24 cellular contexts compared by ENCODE assay signal in genomic region chr6:122122202-122122601, GRCh38.
"Had no signal": no experiment of that assay in that cellular context is flagged by ENCODE, and none has a peak within 500 bp of the region (broad histone marks: within the 10 kb centered on the region; RNA-seq: fewer than 3 reads in every experiment).

No MANE protein-coding gene starts in this region.

- H3K79me2 ChIP-seq: hepatocyte, parathyroid adenoma had no signal

- H3K27ac Mint-ChIP-seq: naive B cell; natural killer cell treated with Interleukin-12 subunit alpha and Interleukin-12 subunit beta and Interleukin-15 and Interleukin-18, amount 100 ng/mL, for 72 hours; stimulated activated naive B cell treated with anti-CD40 and anti-IgM and Interleukin-4, amounts not matched to agents 10 μg/mL and 1 μg/mL and 100 μg/mL, for 72 hours had no signal

- DNase-seq: heart right ventricle; kidney; left colon; left ventricle myocardium inferior; mammary epithelial cell; mesenchymal stem cell; naive B cell; nucleus accumbens; psoas muscle; right lobe of liver; stimulated activated CD4-positive, alpha-beta T cell treated with anti-CD3 and anti-CD28 coated beads, Interleukin-1b, Interleukin-23, amount 100 ng/mL, for 48 hours; stimulated activated CD4-positive, alpha-beta T cell treated with anti-CD3 and anti-CD28 coated beads, Interleukin-4, amount 100 ng/mL, for 1 hour; stimulated activated naive B cell treated with anti-CD40 and anti-IgM and Interleukin-4, amounts not matched to agents 10 μg/mL and 1 μg/mL and 100 μg/mL, for 72 hours; stimulated activated naive CD8-positive, alpha-beta T cell treated with anti-CD3 and anti-CD28 coated beads, Interleukin-15, Interleukin-2, amounts not matched to agents 100 U/mL and 50 U/mL, for 24 hours; tibial artery; upper lobe of right lung had no signal

- H3K27me3 Mint-ChIP-seq: naive B cell; natural killer cell treated with Interleukin-12 subunit alpha and Interleukin-12 subunit beta and Interleukin-15 and Interleukin-18, amount 100 ng/mL, for 72 hours; stimulated activated naive B cell treated with anti-CD40 and anti-IgM and Interleukin-4, amounts not matched to agents 10 μg/mL and 1 μg/mL and 100 μg/mL, for 72 hours had no signal

- H3K4me3 ChIP-seq: heart right ventricle, hepatocyte, left ventricle myocardium inferior, psoas muscle, right atrium auricular region, right lobe of liver, smooth muscle cell, suprapubic skin, thoracic aorta, tibial artery, upper lobe of right lung had no signal

- H3K4me3 Mint-ChIP-seq: naive B cell; natural killer cell treated with Interleukin-12 subunit alpha and Interleukin-12 subunit beta and Interleukin-15 and Interleukin-18, amount 100 ng/mL, for 72 hours; neural crest cell; stimulated activated naive B cell treated with anti-CD40 and anti-IgM and Interleukin-4, amounts not matched to agents 10 μg/mL and 1 μg/mL and 100 μg/mL, for 72 hours had no signal

- H3K9me3 Mint-ChIP-seq: neural crest cell had no signal

- H3K4me1 Mint-ChIP-seq: naive B cell; neural crest cell; stimulated activated naive B cell treated with anti-CD40 and anti-IgM and Interleukin-4, amounts not matched to agents 10 μg/mL and 1 μg/mL and 100 μg/mL, for 72 hours had no signal

- H3K4me1 ChIP-seq: parathyroid adenoma, right atrium auricular region, right lobe of liver, tibial artery, upper lobe of right lung had no signal

- H3K27me3 ChIP-seq: heart right ventricle, hepatocyte, right atrium auricular region, right lobe of liver, suprapubic skin, tibial artery, upper lobe of right lung had no signal

- H3K27ac ChIP-seq: heart right ventricle, hepatocyte, left ventricle myocardium inferior, parathyroid adenoma, psoas muscle, right atrium auricular region, right lobe of liver, suprapubic skin, thoracic aorta, tibial artery, upper lobe of right lung had no signal

- H3K36me3 Mint-ChIP-seq: naive B cell; natural killer cell treated with Interleukin-12 subunit alpha and Interleukin-12 subunit beta and Interleukin-15 and Interleukin-18, amount 100 ng/mL, for 72 hours; stimulated activated naive B cell treated with anti-CD40 and anti-IgM and Interleukin-4, amounts not matched to agents 10 μg/mL and 1 μg/mL and 100 μg/mL, for 72 hours had no signal

- H3K4me2 ChIP-seq: hepatocyte, smooth muscle cell had no signal

- ATAC-seq: heart right ventricle; left colon; natural killer cell treated with Interleukin-12 subunit alpha and Interleukin-12 subunit beta and Interleukin-15 and Interleukin-18, amount 100 ng/mL, for 72 hours; psoas muscle; right lobe of liver; stimulated activated naive B cell treated with anti-CD40 and anti-IgM and Interleukin-4, amounts not matched to agents 10 μg/mL and 1 μg/mL and 100 μg/mL, for 72 hours; stimulated activated naive CD8-positive, alpha-beta T cell treated with anti-CD3 and anti-CD28 coated beads, Interleukin-15, Interleukin-2, amounts not matched to agents 100 U/mL and 50 U/mL, for 24 hours; upper lobe of right lung had no signal

- H2AFZ ChIP-seq: hepatocyte, parathyroid adenoma had no signal

- H3K36me3 ChIP-seq: heart right ventricle, left ventricle myocardium inferior, right atrium auricular region, right lobe of liver, suprapubic skin, thoracic aorta, tibial artery, upper lobe of right lung had no signal

- H3K9me3 ChIP-seq: heart right ventricle, left ventricle myocardium inferior, psoas muscle, right atrium auricular region, right lobe of liver, suprapubic skin, thoracic aorta, tibial artery, upper lobe of right lung had no signal
